ENCODE assay signal across 1 cellular context in genomic region chr16:3086596-3087242, GRCh38.
A peak's percentile ranks its signal among the peaks of the same experiment; 100 is the strongest.
TF ChIP-seq lines count a peak whose summit lies in the region.

No MANE protein-coding gene starts in this region.

TF ChIP-seq in K562, 482 proteins besides CTCF, POLR2A, EP300 and RAD21:
- no peak for TF ChIP-seq MCM5 (IDR thresholded peaks at IDR 0.05; ENCODE audit: low read depth)
- no peak for TF ChIP-seq ZBTB9 (CRISPR knock-in tag; IDR thresholded peaks at IDR 0.05)
- no peak for TF ChIP-seq ZNF121 (CRISPR knock-in tag; conservative IDR thresholded peaks at IDR 0.05)
- no peak for TF ChIP-seq ZKSCAN8 (CRISPR knock-in tag; IDR thresholded peaks at IDR 0.05)
- TF ChIP-seq RBM25 (IDR thresholded peaks at IDR 0.05; ENCODE audit: low read depth, low read length, severe bottlenecking): no peak
- no peak for TF ChIP-seq TEAD1 (CRISPR knock-in tag; IDR thresholded peaks at IDR 0.05)
- 0 out of 2 replicates have a peak, but pooled peaks have one; percentile 33 for TF ChIP-seq ZNF589 (CRISPR knock-in tag; IDR thresholded peaks at IDR 0.05; ENCODE audit: low read depth)
- TF ChIP-seq BCLAF1 (IDR thresholded peaks at IDR 0.05; ENCODE audit: borderline replicate concordance in 1 of 2, control insufficient read depth in 1 of 2, low read depth in 2 of 2, low read length in 1 of 2): no peak
- no peak for TF ChIP-seq NR2F6 (CRISPR knock-in tag; IDR thresholded peaks at IDR 0.05)
- 0 out of 2 replicates have a peak, but pooled peaks have one; percentile 10 for TF ChIP-seq SPI1 (IDR thresholded peaks at IDR 0.05; ENCODE audit: borderline replicate concordance, low read depth, low read length)
- TF ChIP-seq ERF (CRISPR knock-in tag; IDR thresholded peaks at IDR 0.05): no peak
- TF ChIP-seq ZNF224 (CRISPR knock-in tag; IDR thresholded peaks at IDR 0.05): no peak
- no peak for TF ChIP-seq ZNF165 (CRISPR knock-in tag; IDR thresholded peaks at IDR 0.05; ENCODE audit: borderline replicate concordance)
- no peak for TF ChIP-seq ZFP1 (CRISPR knock-in tag; IDR thresholded peaks at IDR 0.05)
- TF ChIP-seq ZNF609 (CRISPR knock-in tag; IDR thresholded peaks at IDR 0.05; ENCODE audit: borderline replicate concordance): 0 out of 2 replicates have a peak, but pooled peaks have one; percentile 48
